9 cellular contexts compared by ENCODE assay signal in genomic region chr13:44197791-44198770, GRCh38.
A peak's percentile ranks its signal among the peaks of the same experiment; 100 is the strongest.
DNase-seq lines count a peak whose midpoint lies in the region; ATAC-seq and TF ChIP-seq lines count a peak whose summit lies in the region.
"Had no signal": no experiment of that assay in that cellular context is flagged by ENCODE, and none has a peak within 500 bp of the region (broad histone marks: within the 10 kb centered on the region; RNA-seq: fewer than 3 reads in every experiment).

No MANE protein-coding gene starts in this region.

- H4K20me1 ChIP-seq in Loucy (ENCODE audit: insufficient read depth, low read length, poor library complexity, severe bottlenecking) (no peaks in the 10 kb centered on the region), fibroblast of lung (ENCODE audit: control insufficient read depth, extremely low read depth, insufficient read depth, low read length) (no peaks in the 10 kb centered on the region)

- peaks cover 6% of the 10 kb centered on the region; the same call in 1 of the 2 replicates for H3F3A ChIP-seq in Loucy (ENCODE audit: low read depth)

- H3K79me2 ChIP-seq in Loucy (ENCODE audit: insufficient read depth, low read length) (no peaks in the 10 kb centered on the region), fibroblast of lung (ENCODE audit: control insufficient read depth, insufficient read depth, low read length) (no peaks in the 10 kb centered on the region)

- no peaks in the 10 kb centered on the region for H3K36me3 ChIP-seq in Loucy (ENCODE audit: insufficient read depth, low read length)
- H3K36me3 ChIP-seq in fibroblast of lung (ENCODE audit: control insufficient read depth, insufficient read depth, low read length), result no peaks in the 10 kb centered on the region

- no peak overlapping the region for H3K9ac ChIP-seq in Loucy (ENCODE audit: low read depth, low read length, poor library complexity, severe bottlenecking)
- H3K9ac ChIP-seq in fibroblast of lung (ENCODE audit: insufficient read depth, low read length), result no peak overlapping the region

- ATAC-seq in GM21423 (IDR thresholded peaks at IDR 0.05; ENCODE audit: unreplicated experiment), result peak; percentile 66

- H3K9me3 ChIP-seq in Loucy (ENCODE audit: insufficient read depth, low read depth, low read length), result no peaks in the 10 kb centered on the region
- H3K9me3 ChIP-seq in fibroblast of lung (ENCODE audit: control insufficient read depth, insufficient read depth, low read depth, low read length), result no peaks in the 10 kb centered on the region

- H3K4me1 Mint-ChIP-seq in mesothelial cell of epicardium, result peaks cover 8% of the 10 kb centered on the region

- H3K4me2 ChIP-seq in Loucy (ENCODE audit: low read depth, low read length, poor library complexity, severe bottlenecking) (peak overlapping the region; percentile 8), fibroblast of lung (ENCODE audit: extremely low read depth, insufficient read depth, low read length) (no peak overlapping the region)

- no peak overlapping the region for H3K27ac Mint-ChIP-seq in mesothelial cell of epicardium

- H3K27ac ChIP-seq in fibroblast of lung (ENCODE audit: insufficient read depth, low read length), result no peak overlapping the region

- H3K4me3 ChIP-seq in GM12865 (ENCODE audit: low read depth, low read length), result no peak overlapping the region
- H3K4me3 ChIP-seq in Loucy (ENCODE audit: low read length, poor library complexity, severe bottlenecking), result no peak overlapping the region
- no peak overlapping the region for H3K4me3 ChIP-seq in fibroblast of lung (replicated peaks in 1 of 4; ENCODE audit: control extremely low read depth in 1 of 4, insufficient read depth in 1 of 4, low read depth in 3 of 4, low read length in 4 of 4)

- no peak overlapping the region for H2AFZ ChIP-seq in Loucy (ENCODE audit: low read length)
- H2AFZ ChIP-seq in fibroblast of lung (ENCODE audit: low read length), result no peak overlapping the region

- TF ChIP-seq CTCF in GM12865 (IDR thresholded peaks at IDR 0.05; ENCODE audit: insufficient read depth, low read depth, low read length, missing control alignments), result no peak
- TF ChIP-seq CTCF in Loucy (conservative IDR thresholded peaks at IDR 0.05; ENCODE audit: low read length), result no peak
- TF ChIP-seq CTCF in fibroblast of lung (conservative IDR thresholded peaks at IDR 0.05 in 1 of 2, IDR thresholded peaks at IDR 0.05 in 1 of 2; ENCODE audit: low read depth in 1 of 2, low read length in 2 of 2), result no peak
- TF ChIP-seq CTCF in mesothelial cell of epicardium (IDR thresholded peaks at IDR 0.05; ENCODE audit: unreplicated experiment), result no peak

- H3K4me3 Mint-ChIP-seq in mesothelial cell of epicardium, result no peak overlapping the region

- H3K27me3 ChIP-seq in Loucy (ENCODE audit: insufficient read depth, low read length, poor library complexity, severe bottlenecking) (no peaks in the 10 kb centered on the region), fibroblast of lung (ENCODE audit: control insufficient read depth, insufficient read depth, low read length) (no peaks in the 10 kb centered on the region)

- peak; percentile 78 for DNase-seq in GM12865 (ENCODE audit: low read depth)
- DNase-seq in fibroblast of lung (ENCODE audit: low read depth in 2 of 2), result peak; percentile 43 to 57
- DNase-seq in mesothelial cell of epicardium (ENCODE audit: low spot score in 2 of 2, unreplicated experiment in 2 of 2), result no peak
- DNase-seq in NCI-H2196 treated with DMSO at 0.1 percent for 48 hours (lab: John Stamatoyannopoulos, UW; ENCODE audit: unreplicated experiment), result no peak
- DNase-seq in COLO668 (lab: John Stamatoyannopoulos, UW; ENCODE audit: unreplicated experiment), result no peak
- no peak for DNase-seq in DMS 273 (lab: John Stamatoyannopoulos, UW; ENCODE audit: unreplicated experiment)
- DNase-seq: occipital lobe had no signal

- H3K9me2 ChIP-seq in Loucy (replicated peaks; ENCODE audit: low read depth, low read length), result no peaks in the 10 kb centered on the region

- H3K27me3 Mint-ChIP-seq in mesothelial cell of epicardium (ENCODE audit: low read depth), result peaks cover 13% of the 10 kb centered on the region

- H3K36me3 Mint-ChIP-seq in mesothelial cell of epicardium, result no peaks in the 10 kb centered on the region

- no peaks in the 10 kb centered on the region for H3K9me3 Mint-ChIP-seq in mesothelial cell of epicardium

- peaks cover 38% of the 10 kb centered on the region for H3K4me1 ChIP-seq in Loucy (ENCODE audit: insufficient read depth, low read length, poor library complexity, severe bottlenecking)
- no peaks in the 10 kb centered on the region for H3K4me1 ChIP-seq in fibroblast of lung (ENCODE audit: control insufficient read depth, extremely low read depth, insufficient read depth, low read length)

Comparison
In these comparisons a context has a peak if more than half of its experiments do, and no peak if none do; other contexts are left out.
1. DNase-seq: peak in GM12865 (single experiment) and fibroblast of lung (2 of 2); none in mesothelial cell of epicardium (0 of 2), NCI-H2196 treated with DMSO at 0.1 percent for 48 hours (single experiment), COLO668 (single experiment) and DMS 273 (single experiment).